2 cellular contexts compared by ENCODE assay signal in the genomic region with DNA sequence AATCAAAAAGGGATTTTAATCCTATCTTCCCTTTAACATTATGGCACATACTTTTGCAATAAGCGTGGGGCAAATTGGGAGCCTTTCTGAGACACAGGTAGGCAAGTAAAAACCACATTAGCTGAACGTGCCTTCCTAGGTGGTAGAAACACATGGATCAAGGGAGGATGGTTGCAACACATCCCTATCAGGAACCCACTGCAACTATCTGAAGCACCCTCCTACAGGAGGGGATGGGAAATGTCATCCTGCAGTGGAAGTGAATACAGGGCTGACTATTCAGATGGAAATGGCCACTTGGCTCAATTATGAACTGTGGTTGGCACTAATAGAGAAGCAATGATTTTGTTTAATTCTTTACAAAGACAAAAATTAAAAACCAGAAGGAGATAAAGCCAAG.
TF ChIP-seq lines count a peak whose summit lies in the region.

No MANE protein-coding gene starts in this region.

TF ChIP-seq in GM23338, 12 proteins besides CTCF, POLR2A, EP300 and RAD21:
- no peak for TF ChIP-seq STAT1 (IDR thresholded peaks at IDR 0.05; ENCODE audit: unreplicated experiment)
- TF ChIP-seq EZH2phosphoT487 (IDR thresholded peaks at IDR 0.05; ENCODE audit: unreplicated experiment), result no peak
- no peak for TF ChIP-seq JUNB (IDR thresholded peaks at IDR 0.05; ENCODE audit: unreplicated experiment)
- TF ChIP-seq, protein P1, sequence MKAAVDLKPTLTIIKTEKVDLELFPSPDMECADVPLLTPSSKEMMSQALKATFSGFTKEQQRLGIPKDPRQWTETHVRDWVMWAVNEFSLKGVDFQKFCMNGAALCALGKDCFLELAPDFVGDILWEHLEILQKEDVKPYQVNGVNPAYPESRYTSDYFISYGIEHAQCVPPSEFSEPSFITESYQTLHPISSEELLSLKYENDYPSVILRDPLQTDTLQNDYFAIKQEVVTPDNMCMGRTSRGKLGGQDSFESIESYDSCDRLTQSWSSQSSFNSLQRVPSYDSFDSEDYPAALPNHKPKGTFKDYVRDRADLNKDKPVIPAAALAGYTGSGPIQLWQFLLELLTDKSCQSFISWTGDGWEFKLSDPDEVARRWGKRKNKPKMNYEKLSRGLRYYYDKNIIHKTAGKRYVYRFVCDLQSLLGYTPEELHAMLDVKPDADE (IDR thresholded peaks at IDR 0.05), result no peak
- TF ChIP-seq, protein P2, sequence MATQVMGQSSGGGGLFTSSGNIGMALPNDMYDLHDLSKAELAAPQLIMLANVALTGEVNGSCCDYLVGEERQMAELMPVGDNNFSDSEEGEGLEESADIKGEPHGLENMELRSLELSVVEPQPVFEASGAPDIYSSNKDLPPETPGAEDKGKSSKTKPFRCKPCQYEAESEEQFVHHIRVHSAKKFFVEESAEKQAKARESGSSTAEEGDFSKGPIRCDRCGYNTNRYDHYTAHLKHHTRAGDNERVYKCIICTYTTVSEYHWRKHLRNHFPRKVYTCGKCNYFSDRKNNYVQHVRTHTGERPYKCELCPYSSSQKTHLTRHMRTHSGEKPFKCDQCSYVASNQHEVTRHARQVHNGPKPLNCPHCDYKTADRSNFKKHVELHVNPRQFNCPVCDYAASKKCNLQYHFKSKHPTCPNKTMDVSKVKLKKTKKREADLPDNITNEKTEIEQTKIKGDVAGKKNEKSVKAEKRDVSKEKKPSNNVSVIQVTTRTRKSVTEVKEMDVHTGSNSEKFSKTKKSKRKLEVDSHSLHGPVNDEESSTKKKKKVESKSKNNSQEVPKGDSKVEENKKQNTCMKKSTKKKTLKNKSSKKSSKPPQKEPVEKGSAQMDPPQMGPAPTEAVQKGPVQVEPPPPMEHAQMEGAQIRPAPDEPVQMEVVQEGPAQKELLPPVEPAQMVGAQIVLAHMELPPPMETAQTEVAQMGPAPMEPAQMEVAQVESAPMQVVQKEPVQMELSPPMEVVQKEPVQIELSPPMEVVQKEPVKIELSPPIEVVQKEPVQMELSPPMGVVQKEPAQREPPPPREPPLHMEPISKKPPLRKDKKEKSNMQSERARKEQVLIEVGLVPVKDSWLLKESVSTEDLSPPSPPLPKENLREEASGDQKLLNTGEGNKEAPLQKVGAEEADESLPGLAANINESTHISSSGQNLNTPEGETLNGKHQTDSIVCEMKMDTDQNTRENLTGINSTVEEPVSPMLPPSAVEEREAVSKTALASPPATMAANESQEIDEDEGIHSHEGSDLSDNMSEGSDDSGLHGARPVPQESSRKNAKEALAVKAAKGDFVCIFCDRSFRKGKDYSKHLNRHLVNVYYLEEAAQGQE (IDR thresholded peaks at IDR 0.05; ENCODE audit: unreplicated experiment), result no peak
- TF ChIP-seq POLR2AphosphoS5 (IDR thresholded peaks at IDR 0.05; ENCODE audit: low read depth), result no peak
- TF ChIP-seq, protein P3, sequence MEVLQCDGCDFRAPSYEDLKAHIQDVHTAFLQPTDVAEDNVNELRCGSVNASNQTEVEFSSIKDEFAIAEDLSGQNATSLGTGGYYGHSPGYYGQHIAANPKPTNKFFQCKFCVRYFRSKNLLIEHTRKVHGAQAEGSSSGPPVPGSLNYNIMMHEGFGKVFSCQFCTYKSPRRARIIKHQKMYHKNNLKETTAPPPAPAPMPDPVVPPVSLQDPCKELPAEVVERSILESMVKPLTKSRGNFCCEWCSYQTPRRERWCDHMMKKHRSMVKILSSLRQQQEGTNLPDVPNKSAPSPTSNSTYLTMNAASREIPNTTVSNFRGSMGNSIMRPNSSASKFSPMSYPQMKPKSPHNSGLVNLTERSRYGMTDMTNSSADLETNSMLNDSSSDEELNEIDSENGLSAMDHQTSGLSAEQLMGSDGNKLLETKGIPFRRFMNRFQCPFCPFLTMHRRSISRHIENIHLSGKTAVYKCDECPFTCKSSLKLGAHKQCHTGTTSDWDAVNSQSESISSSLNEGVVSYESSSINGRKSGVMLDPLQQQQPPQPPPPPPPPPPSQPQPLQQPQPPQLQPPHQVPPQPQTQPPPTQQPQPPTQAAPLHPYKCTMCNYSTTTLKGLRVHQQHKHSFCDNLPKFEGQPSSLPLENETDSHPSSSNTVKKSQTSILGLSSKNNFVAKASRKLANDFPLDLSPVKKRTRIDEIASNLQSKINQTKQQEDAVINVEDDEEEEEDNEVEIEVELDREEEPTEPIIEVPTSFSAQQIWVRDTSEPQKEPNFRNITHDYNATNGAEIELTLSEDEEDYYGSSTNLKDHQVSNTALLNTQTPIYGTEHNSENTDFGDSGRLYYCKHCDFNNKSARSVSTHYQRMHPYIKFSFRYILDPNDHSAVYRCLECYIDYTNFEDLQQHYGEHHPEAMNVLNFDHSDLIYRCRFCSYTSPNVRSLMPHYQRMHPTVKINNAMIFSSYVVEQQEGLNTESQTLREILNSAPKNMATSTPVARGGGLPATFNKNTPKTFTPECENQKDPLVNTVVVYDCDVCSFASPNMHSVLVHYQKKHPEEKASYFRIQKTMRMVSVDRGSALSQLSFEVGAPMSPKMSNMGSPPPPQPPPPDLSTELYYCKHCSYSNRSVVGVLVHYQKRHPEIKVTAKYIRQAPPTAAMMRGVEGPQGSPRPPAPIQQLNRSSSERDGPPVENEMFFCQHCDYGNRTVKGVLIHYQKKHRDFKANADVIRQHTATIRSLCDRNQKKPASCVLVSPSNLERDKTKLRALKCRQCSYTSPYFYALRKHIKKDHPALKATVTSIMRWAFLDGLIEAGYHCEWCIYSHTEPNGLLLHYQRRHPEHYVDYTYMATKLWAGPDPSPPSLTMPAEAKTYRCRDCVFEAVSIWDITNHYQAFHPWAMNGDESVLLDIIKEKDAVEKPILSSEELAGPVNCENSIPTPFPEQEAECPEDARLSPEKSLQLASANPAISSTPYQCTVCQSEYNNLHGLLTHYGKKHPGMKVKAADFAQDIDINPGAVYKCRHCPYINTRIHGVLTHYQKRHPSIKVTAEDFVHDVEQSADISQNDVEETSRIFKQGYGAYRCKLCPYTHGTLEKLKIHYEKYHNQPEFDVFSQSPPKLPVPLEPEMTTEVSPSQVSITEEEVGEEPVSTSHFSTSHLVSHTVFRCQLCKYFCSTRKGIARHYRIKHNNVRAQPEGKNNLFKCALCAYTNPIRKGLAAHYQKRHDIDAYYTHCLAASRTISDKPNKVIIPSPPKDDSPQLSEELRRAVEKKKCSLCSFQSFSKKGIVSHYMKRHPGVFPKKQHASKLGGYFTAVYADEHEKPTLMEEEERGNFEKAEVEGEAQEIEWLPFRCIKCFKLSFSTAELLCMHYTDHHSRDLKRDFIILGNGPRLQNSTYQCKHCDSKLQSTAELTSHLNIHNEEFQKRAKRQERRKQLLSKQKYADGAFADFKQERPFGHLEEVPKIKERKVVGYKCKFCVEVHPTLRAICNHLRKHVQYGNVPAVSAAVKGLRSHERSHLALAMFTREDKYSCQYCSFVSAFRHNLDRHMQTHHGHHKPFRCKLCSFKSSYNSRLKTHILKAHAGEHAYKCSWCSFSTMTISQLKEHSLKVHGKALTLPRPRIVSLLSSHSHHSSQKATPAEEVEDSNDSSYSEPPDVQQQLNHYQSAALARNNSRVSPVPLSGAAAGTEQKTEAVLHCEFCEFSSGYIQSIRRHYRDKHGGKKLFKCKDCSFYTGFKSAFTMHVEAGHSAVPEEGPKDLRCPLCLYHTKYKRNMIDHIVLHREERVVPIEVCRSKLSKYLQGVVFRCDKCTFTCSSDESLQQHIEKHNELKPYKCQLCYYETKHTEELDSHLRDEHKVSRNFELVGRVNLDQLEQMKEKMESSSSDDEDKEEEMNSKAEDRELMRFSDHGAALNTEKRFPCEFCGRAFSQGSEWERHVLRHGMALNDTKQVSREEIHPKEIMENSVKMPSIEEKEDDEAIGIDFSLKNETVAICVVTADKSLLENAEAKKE (CRISPR knock-in tag; IDR thresholded peaks at IDR 0.05), result no peak
- no peak for TF ChIP-seq CREB1 (CRISPR knock-in tag; IDR thresholded peaks at IDR 0.05; ENCODE audit: low read depth)
- no peak for TF ChIP-seq NANOG (IDR thresholded peaks at IDR 0.05; ENCODE audit: borderline replicate concordance)
- TF ChIP-seq EZH2 (IDR thresholded peaks at IDR 0.05; ENCODE audit: low read depth, unreplicated experiment), result no peak

TF ChIP-seq in WTC11, 78 proteins besides CTCF, POLR2A, EP300 and RAD21:
- TF ChIP-seq JAZF1 (CRISPR knock-in tag; IDR thresholded peaks at IDR 0.05) (no peak), RELA (CRISPR knock-in tag; IDR thresholded peaks at IDR 0.05; ENCODE audit: borderline replicate concordance) (no peak), HMGA2 (CRISPR knock-in tag; IDR thresholded peaks at IDR 0.05) (no peak), NR1H2 (CRISPR knock-in tag; IDR thresholded peaks at IDR 0.05) (no peak), ZNF232 (CRISPR knock-in tag; IDR thresholded peaks at IDR 0.05) (no peak), ZNF423 (CRISPR knock-in tag; IDR thresholded peaks at IDR 0.05) (no peak), ZNF219 (CRISPR knock-in tag; IDR thresholded peaks at IDR 0.05; ENCODE audit: borderline replicate concordance) (no peak), CBFB (CRISPR knock-in tag; IDR thresholded peaks at IDR 0.05; ENCODE audit: low read depth) (no peak), OVOL2 (CRISPR knock-in tag; IDR thresholded peaks at IDR 0.05; ENCODE audit: borderline replicate concordance) (no peak), PRRX2 (CRISPR knock-in tag; IDR thresholded peaks at IDR 0.05) (no peak), ELF4 (CRISPR knock-in tag; IDR thresholded peaks at IDR 0.05; ENCODE audit: low read depth) (no peak), SOX15 (CRISPR knock-in tag; IDR thresholded peaks at IDR 0.05) (no peak), EMX1 (CRISPR knock-in tag; IDR thresholded peaks at IDR 0.05) (no peak), JUN (CRISPR knock-in tag; IDR thresholded peaks at IDR 0.05) (no peak)
- TF ChIP-seq, protein P4, sequence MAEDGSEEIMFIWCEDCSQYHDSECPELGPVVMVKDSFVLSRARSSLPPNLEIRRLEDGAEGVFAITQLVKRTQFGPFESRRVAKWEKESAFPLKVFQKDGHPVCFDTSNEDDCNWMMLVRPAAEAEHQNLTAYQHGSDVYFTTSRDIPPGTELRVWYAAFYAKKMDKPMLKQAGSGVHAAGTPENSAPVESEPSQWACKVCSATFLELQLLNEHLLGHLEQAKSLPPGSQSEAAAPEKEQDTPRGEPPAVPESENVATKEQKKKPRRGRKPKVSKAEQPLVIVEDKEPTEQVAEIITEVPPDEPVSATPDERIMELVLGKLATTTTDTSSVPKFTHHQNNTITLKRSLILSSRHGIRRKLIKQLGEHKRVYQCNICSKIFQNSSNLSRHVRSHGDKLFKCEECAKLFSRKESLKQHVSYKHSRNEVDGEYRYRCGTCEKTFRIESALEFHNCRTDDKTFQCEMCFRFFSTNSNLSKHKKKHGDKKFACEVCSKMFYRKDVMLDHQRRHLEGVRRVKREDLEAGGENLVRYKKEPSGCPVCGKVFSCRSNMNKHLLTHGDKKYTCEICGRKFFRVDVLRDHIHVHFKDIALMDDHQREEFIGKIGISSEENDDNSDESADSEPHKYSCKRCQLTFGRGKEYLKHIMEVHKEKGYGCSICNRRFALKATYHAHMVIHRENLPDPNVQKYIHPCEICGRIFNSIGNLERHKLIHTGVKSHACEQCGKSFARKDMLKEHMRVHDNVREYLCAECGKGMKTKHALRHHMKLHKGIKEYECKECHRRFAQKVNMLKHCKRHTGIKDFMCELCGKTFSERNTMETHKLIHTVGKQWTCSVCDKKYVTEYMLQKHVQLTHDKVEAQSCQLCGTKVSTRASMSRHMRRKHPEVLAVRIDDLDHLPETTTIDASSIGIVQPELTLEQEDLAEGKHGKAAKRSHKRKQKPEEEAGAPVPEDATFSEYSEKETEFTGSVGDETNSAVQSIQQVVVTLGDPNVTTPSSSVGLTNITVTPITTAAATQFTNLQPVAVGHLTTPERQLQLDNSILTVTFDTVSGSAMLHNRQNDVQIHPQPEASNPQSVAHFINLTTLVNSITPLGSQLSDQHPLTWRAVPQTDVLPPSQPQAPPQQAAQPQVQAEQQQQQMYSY (CRISPR knock-in tag; IDR thresholded peaks at IDR 0.05), result no peak
- TF ChIP-seq, protein P5, sequence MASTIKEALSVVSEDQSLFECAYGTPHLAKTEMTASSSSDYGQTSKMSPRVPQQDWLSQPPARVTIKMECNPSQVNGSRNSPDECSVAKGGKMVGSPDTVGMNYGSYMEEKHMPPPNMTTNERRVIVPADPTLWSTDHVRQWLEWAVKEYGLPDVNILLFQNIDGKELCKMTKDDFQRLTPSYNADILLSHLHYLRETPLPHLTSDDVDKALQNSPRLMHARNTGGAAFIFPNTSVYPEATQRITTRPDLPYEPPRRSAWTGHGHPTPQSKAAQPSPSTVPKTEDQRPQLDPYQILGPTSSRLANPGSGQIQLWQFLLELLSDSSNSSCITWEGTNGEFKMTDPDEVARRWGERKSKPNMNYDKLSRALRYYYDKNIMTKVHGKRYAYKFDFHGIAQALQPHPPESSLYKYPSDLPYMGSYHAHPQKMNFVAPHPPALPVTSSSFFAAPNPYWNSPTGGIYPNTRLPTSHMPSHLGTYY (CRISPR knock-in tag; IDR thresholded peaks at IDR 0.05), result no peak
- TF ChIP-seq, protein P6, sequence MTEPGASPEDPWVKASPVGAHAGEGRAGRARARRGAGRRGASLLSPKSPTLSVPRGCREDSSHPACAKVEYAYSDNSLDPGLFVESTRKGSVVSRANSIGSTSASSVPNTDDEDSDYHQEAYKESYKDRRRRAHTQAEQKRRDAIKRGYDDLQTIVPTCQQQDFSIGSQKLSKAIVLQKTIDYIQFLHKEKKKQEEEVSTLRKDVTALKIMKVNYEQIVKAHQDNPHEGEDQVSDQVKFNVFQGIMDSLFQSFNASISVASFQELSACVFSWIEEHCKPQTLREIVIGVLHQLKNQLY (CRISPR knock-in tag; IDR thresholded peaks at IDR 0.05), result no peak
- TF ChIP-seq, protein P7, sequence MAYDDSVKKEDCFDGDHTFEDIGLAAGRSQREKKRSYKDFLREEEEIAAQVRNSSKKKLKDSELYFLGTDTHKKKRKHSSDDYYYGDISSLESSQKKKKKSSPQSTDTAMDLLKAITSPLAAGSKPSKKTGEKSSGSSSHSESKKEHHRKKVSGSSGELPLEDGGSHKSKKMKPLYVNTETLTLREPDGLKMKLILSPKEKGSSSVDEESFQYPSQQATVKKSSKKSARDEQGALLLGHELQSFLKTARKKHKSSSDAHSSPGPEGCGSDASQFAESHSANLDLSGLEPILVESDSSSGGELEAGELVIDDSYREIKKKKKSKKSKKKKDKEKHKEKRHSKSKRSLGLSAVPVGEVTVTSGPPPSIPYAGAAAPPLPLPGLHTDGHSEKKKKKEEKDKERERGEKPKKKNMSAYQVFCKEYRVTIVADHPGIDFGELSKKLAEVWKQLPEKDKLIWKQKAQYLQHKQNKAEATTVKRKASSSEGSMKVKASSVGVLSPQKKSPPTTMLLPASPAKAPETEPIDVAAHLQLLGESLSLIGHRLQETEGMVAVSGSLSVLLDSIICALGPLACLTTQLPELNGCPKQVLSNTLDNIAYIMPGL (CRISPR knock-in tag; IDR thresholded peaks at IDR 0.05), result no peak
- TF ChIP-seq, protein P8, sequence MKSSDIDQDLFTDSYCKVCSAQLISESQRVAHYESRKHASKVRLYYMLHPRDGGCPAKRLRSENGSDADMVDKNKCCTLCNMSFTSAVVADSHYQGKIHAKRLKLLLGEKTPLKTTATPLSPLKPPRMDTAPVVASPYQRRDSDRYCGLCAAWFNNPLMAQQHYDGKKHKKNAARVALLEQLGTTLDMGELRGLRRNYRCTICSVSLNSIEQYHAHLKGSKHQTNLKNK (CRISPR knock-in tag; IDR thresholded peaks at IDR 0.05), result no peak
- TF ChIP-seq, protein P9, sequence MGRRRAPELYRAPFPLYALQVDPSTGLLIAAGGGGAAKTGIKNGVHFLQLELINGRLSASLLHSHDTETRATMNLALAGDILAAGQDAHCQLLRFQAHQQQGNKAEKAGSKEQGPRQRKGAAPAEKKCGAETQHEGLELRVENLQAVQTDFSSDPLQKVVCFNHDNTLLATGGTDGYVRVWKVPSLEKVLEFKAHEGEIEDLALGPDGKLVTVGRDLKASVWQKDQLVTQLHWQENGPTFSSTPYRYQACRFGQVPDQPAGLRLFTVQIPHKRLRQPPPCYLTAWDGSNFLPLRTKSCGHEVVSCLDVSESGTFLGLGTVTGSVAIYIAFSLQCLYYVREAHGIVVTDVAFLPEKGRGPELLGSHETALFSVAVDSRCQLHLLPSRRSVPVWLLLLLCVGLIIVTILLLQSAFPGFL (CRISPR knock-in tag; IDR thresholded peaks at IDR 0.05; ENCODE audit: borderline replicate concordance), result no peak
TF ChIP-seq in WTC11: peak in this region for 0.
